In the genomic region with DNA sequence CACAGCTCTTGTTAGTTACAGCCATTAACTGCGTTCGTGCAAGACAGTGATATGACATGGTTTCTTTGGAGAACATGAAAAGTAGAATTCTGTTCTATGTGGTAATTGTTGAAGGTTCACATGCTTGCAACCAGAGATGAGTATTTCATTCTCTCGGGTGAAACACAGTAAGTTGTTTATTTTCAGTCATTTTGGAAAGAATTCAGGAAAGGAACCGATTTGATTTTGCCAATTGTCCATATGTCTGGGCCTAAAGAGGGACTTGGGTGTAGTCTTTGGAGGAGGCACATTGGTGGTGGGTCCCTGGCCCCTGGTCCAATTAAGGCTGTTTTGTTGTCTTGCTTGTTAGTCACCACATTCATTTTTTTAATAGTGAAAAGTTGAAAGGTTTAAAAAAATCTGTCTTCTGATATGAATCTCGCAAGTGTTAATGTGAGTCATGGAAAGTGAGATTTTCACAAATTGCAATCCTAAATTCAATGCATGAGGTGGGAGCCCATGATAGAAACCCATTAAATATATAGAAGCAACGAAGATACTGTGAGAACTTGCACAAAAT, we compare ENCODE assay signal across 1 cellular context.
TF ChIP-seq lines count a peak whose summit lies in the region.

No MANE protein-coding gene starts in this region.

TF ChIP-seq in GM12878, 131 proteins besides CTCF, POLR2A, EP300 and RAD21 (continued from another document):
- TF ChIP-seq, protein P1, sequence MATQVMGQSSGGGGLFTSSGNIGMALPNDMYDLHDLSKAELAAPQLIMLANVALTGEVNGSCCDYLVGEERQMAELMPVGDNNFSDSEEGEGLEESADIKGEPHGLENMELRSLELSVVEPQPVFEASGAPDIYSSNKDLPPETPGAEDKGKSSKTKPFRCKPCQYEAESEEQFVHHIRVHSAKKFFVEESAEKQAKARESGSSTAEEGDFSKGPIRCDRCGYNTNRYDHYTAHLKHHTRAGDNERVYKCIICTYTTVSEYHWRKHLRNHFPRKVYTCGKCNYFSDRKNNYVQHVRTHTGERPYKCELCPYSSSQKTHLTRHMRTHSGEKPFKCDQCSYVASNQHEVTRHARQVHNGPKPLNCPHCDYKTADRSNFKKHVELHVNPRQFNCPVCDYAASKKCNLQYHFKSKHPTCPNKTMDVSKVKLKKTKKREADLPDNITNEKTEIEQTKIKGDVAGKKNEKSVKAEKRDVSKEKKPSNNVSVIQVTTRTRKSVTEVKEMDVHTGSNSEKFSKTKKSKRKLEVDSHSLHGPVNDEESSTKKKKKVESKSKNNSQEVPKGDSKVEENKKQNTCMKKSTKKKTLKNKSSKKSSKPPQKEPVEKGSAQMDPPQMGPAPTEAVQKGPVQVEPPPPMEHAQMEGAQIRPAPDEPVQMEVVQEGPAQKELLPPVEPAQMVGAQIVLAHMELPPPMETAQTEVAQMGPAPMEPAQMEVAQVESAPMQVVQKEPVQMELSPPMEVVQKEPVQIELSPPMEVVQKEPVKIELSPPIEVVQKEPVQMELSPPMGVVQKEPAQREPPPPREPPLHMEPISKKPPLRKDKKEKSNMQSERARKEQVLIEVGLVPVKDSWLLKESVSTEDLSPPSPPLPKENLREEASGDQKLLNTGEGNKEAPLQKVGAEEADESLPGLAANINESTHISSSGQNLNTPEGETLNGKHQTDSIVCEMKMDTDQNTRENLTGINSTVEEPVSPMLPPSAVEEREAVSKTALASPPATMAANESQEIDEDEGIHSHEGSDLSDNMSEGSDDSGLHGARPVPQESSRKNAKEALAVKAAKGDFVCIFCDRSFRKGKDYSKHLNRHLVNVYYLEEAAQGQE (IDR thresholded peaks at IDR 0.05; ENCODE audit: low read depth, low read length) = no peak
- peak; percentile 30; the same call in 1 of the 2 replicates for TF ChIP-seq CREM (IDR thresholded peaks at IDR 0.05; ENCODE audit: low read depth)
- TF ChIP-seq ZSCAN29 (IDR thresholded peaks at IDR 0.05) = no peak
- no peak for TF ChIP-seq WRNIP1 (IDR thresholded peaks at IDR 0.05; ENCODE audit: borderline replicate concordance, low read depth, low read length)
- no peak for TF ChIP-seq HCFC1 (IDR thresholded peaks at IDR 0.05; ENCODE audit: low read length)
- TF ChIP-seq, protein P2, sequence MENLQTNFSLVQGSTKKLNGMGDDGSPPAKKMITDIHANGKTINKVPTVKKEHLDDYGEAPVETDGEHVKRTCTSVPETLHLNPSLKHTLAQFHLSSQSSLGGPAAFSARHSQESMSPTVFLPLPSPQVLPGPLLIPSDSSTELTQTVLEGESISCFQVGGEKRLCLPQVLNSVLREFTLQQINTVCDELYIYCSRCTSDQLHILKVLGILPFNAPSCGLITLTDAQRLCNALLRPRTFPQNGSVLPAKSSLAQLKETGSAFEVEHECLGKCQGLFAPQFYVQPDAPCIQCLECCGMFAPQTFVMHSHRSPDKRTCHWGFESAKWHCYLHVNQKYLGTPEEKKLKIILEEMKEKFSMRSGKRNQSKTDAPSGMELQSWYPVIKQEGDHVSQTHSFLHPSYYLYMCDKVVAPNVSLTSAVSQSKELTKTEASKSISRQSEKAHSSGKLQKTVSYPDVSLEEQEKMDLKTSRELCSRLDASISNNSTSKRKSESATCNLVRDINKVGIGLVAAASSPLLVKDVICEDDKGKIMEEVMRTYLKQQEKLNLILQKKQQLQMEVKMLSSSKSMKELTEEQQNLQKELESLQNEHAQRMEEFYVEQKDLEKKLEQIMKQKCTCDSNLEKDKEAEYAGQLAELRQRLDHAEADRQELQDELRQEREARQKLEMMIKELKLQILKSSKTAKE (IDR thresholded peaks at IDR 0.05; ENCODE audit: low read depth, poor library complexity, severe bottlenecking) = peak; percentile 48
- TF ChIP-seq SMAD1 (IDR thresholded peaks at IDR 0.05; ENCODE audit: low read depth, partially characterized antibody) = peak; percentile 61
- no peak for TF ChIP-seq ASH2L (IDR thresholded peaks at IDR 0.05; ENCODE audit: borderline replicate concordance, low read depth)
- TF ChIP-seq, protein P3, sequence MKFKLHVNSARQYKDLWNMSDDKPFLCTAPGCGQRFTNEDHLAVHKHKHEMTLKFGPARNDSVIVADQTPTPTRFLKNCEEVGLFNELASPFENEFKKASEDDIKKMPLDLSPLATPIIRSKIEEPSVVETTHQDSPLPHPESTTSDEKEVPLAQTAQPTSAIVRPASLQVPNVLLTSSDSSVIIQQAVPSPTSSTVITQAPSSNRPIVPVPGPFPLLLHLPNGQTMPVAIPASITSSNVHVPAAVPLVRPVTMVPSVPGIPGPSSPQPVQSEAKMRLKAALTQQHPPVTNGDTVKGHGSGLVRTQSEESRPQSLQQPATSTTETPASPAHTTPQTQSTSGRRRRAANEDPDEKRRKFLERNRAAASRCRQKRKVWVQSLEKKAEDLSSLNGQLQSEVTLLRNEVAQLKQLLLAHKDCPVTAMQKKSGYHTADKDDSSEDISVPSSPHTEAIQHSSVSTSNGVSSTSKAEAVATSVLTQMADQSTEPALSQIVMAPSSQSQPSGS (IDR thresholded peaks at IDR 0.05; ENCODE audit: low read length) = peak; percentile 82
- TF ChIP-seq SUPT20H (IDR thresholded peaks at IDR 0.05; ENCODE audit: borderline replicate concordance, control insufficient read depth, low read depth, low read length) = no peak
- no peak for TF ChIP-seq PAX5 (IDR thresholded peaks at IDR 0.05; ENCODE audit: borderline replicate concordance, low read depth, low read length)
- peak; percentile 61; the same call in 1 of the 2 replicates for TF ChIP-seq ZNF24 (IDR thresholded peaks at IDR 0.05)
- no peak; the same call in 1 of the 2 replicates for TF ChIP-seq DPF2 (IDR thresholded peaks at IDR 0.05)
- TF ChIP-seq ZNF384 (IDR thresholded peaks at IDR 0.05; ENCODE audit: borderline replicate concordance, low read depth, low read length) = peak; percentile 25; the same call in 1 of the 2 replicates
- TF ChIP-seq JUNB (IDR thresholded peaks at IDR 0.05) = peak; percentile 96
- peak; percentile 31; the same call in 1 of the 2 replicates for TF ChIP-seq STAT3 (IDR thresholded peaks at IDR 0.05; ENCODE audit: low read depth, low read length)
- TF ChIP-seq, protein P4, sequence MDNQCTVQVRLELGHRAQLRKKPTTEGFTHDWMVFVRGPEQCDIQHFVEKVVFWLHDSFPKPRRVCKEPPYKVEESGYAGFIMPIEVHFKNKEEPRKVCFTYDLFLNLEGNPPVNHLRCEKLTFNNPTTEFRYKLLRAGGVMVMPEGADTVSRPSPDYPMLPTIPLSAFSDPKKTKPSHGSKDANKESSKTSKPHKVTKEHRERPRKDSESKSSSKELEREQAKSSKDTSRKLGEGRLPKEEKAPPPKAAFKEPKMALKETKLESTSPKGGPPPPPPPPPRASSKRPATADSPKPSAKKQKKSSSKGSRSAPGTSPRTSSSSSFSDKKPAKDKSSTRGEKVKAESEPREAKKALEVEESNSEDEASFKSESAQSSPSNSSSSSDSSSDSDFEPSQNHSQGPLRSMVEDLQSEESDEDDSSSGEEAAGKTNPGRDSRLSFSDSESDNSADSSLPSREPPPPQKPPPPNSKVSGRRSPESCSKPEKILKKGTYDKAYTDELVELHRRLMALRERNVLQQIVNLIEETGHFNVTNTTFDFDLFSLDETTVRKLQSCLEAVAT (IDR thresholded peaks at IDR 0.05) = peak; percentile 3; the same call in 1 of the 2 replicates
- 0 out of 2 replicates have a peak, but pooled peaks have one; percentile 13 for TF ChIP-seq TCF3 (IDR thresholded peaks at IDR 0.05; ENCODE audit: borderline replicate concordance, insufficient read depth, low read depth, low read length)
- TF ChIP-seq RFX5 (IDR thresholded peaks at IDR 0.05; ENCODE audit: low read depth, low read length) = no peak
- TF ChIP-seq MEF2B (IDR thresholded peaks at IDR 0.05; ENCODE audit: partially characterized antibody, poor library complexity, severe bottlenecking) = peak; percentile 6
- TF ChIP-seq CREB1 (IDR thresholded peaks at IDR 0.05; ENCODE audit: low read depth) = peak; percentile 16; the same call in 1 of the 2 replicates
- peak; percentile 53; the same call in 1 of the 2 replicates for TF ChIP-seq ATF7 (IDR thresholded peaks at IDR 0.05; ENCODE audit: low read depth)
- TF ChIP-seq, protein P5, sequence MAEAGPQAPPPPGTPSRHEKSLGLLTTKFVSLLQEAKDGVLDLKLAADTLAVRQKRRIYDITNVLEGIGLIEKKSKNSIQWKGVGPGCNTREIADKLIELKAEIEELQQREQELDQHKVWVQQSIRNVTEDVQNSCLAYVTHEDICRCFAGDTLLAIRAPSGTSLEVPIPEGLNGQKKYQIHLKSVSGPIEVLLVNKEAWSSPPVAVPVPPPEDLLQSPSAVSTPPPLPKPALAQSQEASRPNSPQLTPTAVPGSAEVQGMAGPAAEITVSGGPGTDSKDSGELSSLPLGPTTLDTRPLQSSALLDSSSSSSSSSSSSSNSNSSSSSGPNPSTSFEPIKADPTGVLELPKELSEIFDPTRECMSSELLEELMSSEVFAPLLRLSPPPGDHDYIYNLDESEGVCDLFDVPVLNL (IDR thresholded peaks at IDR 0.05; ENCODE audit: low read depth, low read length) = no peak
- TF ChIP-seq BMI1 (IDR thresholded peaks at IDR 0.05; ENCODE audit: borderline replicate concordance) = peak; percentile 68; the same call in 1 of the 2 replicates
- TF ChIP-seq MTA3 (IDR thresholded peaks at IDR 0.05; ENCODE audit: borderline replicate concordance, low read length) = no peak; the same call in 1 of the 2 replicates
- TF ChIP-seq BCL11A (IDR thresholded peaks at IDR 0.05; ENCODE audit: low read depth, low read length) = peak; percentile 80
- peak in 1 of 2 experiments; percentile 19; a peak in 1 of 4 replicates for TF ChIP-seq ETV6 (conservative IDR thresholded peaks at IDR 0.05 in 1 of 2, IDR thresholded peaks at IDR 0.05 in 1 of 2; ENCODE audit: borderline replicate concordance in 1 of 2, low read depth in 1 of 2)
- TF ChIP-seq, protein P6, sequence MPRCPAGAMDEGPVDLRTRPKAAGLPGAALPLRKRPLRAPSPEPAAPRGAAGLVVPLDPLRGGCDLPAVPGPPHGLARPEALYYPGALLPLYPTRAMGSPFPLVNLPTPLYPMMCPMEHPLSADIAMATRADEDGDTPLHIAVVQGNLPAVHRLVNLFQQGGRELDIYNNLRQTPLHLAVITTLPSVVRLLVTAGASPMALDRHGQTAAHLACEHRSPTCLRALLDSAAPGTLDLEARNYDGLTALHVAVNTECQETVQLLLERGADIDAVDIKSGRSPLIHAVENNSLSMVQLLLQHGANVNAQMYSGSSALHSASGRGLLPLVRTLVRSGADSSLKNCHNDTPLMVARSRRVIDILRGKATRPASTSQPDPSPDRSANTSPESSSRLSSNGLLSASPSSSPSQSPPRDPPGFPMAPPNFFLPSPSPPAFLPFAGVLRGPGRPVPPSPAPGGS (IDR thresholded peaks at IDR 0.05; ENCODE audit: borderline replicate concordance, insufficient read depth, low read depth, low read length, poor library complexity, severe bottlenecking) = peak; percentile 80
- TF ChIP-seq ZBED1 (IDR thresholded peaks at IDR 0.05; ENCODE audit: borderline replicate concordance) = 0 out of 2 replicates have a peak, but pooled peaks have one; percentile 67
- TF ChIP-seq BRCA1 (IDR thresholded peaks at IDR 0.05; ENCODE audit: low read depth, low read length) = no peak
- no peak for TF ChIP-seq MYB (IDR thresholded peaks at IDR 0.05; ENCODE audit: borderline replicate concordance, low read depth, low read length)
- TF ChIP-seq, protein P7, sequence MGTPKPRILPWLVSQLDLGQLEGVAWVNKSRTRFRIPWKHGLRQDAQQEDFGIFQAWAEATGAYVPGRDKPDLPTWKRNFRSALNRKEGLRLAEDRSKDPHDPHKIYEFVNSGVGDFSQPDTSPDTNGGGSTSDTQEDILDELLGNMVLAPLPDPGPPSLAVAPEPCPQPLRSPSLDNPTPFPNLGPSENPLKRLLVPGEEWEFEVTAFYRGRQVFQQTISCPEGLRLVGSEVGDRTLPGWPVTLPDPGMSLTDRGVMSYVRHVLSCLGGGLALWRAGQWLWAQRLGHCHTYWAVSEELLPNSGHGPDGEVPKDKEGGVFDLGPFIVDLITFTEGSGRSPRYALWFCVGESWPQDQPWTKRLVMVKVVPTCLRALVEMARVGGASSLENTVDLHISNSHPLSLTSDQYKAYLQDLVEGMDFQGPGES (IDR thresholded peaks at IDR 0.05) = no peak
- no peak for TF ChIP-seq SMC3 (IDR thresholded peaks at IDR 0.05; ENCODE audit: borderline replicate concordance, low read length)
- TF ChIP-seq RBBP5 (conservative IDR thresholded peaks at IDR 0.05) = no peak
- TF ChIP-seq MYC (IDR thresholded peaks at IDR 0.05; ENCODE audit: insufficient read depth, insufficient read length, insufficient replicate concordance, low read length, severe bottlenecking) = no peak
- peak; percentile 87 for TF ChIP-seq NFIC (IDR thresholded peaks at IDR 0.05; ENCODE audit: low read depth, low read length)
- TF ChIP-seq MTA2 (IDR thresholded peaks at IDR 0.05; ENCODE audit: low read depth) = peak; percentile 95
- TF ChIP-seq FOXM1 (IDR thresholded peaks at IDR 0.05; ENCODE audit: low read depth, low read length) = peak; percentile 92
